ENCODE assay signal across 1 cellular context in the genomic region with DNA sequence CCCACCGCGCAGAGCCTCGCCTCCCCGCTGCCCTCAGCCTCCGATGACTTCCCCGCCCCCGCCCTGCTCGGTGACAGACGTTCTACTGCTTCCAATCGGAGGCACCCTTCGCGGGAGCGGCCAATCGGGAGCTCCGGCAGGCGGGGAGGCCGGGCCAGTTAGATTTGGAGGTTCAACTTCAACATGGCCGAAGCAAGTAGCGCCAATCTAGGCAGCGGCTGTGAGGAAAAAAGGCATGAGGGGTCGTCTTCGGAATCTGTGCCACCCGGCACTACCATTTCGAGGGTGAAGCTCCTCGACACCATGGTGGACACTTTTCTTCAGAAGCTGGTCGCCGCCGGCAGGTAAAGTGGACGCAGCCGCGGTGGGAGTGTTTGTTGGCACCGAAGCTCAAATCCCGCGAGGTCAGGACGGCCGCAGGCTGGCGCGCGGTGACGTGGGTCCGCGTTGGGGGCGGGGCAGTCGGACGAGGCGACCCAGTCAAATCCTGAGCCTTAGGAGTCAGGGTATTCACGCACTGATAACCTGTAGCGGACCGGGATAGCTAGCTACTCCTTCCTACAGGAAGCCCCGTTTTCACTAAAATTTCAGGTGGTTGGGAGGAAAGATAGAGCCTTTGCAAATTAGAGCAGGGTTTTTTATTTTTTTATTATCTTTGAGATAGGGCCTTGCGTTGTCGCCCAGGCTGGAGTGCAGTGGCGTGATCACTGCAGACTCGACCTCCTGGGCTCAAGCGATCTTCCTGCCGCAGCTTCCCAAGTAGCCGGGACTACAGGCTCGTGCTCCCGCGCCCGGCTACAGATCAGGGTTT.
TF ChIP-seq lines count a peak whose summit lies in the region.

A gene with protein sequence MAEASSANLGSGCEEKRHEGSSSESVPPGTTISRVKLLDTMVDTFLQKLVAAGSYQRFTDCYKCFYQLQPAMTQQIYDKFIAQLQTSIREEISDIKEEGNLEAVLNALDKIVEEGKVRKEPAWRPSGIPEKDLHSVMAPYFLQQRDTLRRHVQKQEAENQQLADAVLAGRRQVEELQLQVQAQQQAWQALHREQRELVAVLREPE (plus strand): TSS at position 175 of the 811 bp plus-strand sequence. CDS start 9 bp downstream, at position 184.

TF ChIP-seq in HepG2, 621 proteins besides CTCF, POLR2A, EP300 and RAD21 (continued from another document and continues in another):
- TF ChIP-seq, protein P1, sequence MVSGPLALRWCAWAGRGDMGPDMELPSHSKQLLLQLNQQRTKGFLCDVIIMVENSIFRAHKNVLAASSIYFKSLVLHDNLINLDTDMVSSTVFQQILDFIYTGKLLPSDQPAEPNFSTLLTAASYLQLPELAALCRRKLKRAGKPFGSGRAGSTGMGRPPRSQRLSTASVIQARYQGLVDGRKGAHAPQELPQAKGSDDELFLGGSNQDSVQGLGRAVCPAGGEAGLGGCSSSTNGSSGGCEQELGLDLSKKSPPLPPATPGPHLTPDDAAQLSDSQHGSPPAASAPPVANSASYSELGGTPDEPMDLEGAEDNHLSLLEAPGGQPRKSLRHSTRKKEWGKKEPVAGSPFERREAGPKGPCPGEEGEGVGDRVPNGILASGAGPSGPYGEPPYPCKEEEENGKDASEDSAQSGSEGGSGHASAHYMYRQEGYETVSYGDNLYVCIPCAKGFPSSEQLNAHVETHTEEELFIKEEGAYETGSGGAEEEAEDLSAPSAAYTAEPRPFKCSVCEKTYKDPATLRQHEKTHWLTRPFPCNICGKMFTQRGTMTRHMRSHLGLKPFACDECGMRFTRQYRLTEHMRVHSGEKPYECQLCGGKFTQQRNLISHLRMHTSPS (CRISPR knock-in tag; IDR thresholded peaks at IDR 0.05; ENCODE audit: low read depth), result no peak
- TF ChIP-seq ZFP82 (CRISPR knock-in tag; IDR thresholded peaks at IDR 0.05; ENCODE audit: borderline replicate concordance) (peak; percentile 71; the same call in 1 of the 2 replicates), RFXANK (CRISPR knock-in tag; IDR thresholded peaks at IDR 0.05) (no peak), SETDB1 (CRISPR knock-in tag; IDR thresholded peaks at IDR 0.05; ENCODE audit: borderline replicate concordance) (no peak), ISL2 (CRISPR knock-in tag; IDR thresholded peaks at IDR 0.05) (peak; percentile 67), ZNF160 (CRISPR knock-in tag; IDR thresholded peaks at IDR 0.05) (peak; percentile 42; the same call in 1 of the 2 replicates), YEATS4 (CRISPR knock-in tag; IDR thresholded peaks at IDR 0.05; ENCODE audit: borderline replicate concordance) (peak; percentile 83), FOSL1 (CRISPR knock-in tag; IDR thresholded peaks at IDR 0.05; ENCODE audit: borderline replicate concordance) (no peak), MXI1 (IDR thresholded peaks at IDR 0.05; ENCODE audit: borderline replicate concordance, low read depth, low read length) (peak; percentile 48; the same call in 1 of the 3 replicates), U2AF2 (IDR thresholded peaks at IDR 0.05; ENCODE audit: low read depth, low read length) (no peak), ZNF7 (CRISPR knock-in tag; IDR thresholded peaks at IDR 0.05) (no peak), ZNF224 (CRISPR knock-in tag; IDR thresholded peaks at IDR 0.05) (peak; percentile 77; the same call in 1 of the 2 replicates), ZNF550 (CRISPR knock-in tag; IDR thresholded peaks at IDR 0.05; ENCODE audit: borderline replicate concordance) (no peak), MTF2 (CRISPR knock-in tag; IDR thresholded peaks at IDR 0.05; ENCODE audit: borderline replicate concordance) (no peak), KAT7 (CRISPR knock-in tag; IDR thresholded peaks at IDR 0.05; ENCODE audit: borderline replicate concordance) (0 out of 2 replicates have a peak, but pooled peaks have one; percentile 37), MEIS2 (CRISPR knock-in tag; IDR thresholded peaks at IDR 0.05) (peak; percentile 69; the same call in 1 of the 2 replicates), ZNF674 (CRISPR knock-in tag; IDR thresholded peaks at IDR 0.05; ENCODE audit: low read depth) (no peak), ZNF30 (CRISPR knock-in tag; IDR thresholded peaks at IDR 0.05) (no peak), SRSF1 (optimal IDR thresholded peaks at IDR 0.05; ENCODE audit: low read depth, low read length) (peak; percentile 95), NFE2L1 (CRISPR knock-in tag; IDR thresholded peaks at IDR 0.05; ENCODE audit: borderline replicate concordance) (no peak), GATAD1 (CRISPR knock-in tag; IDR thresholded peaks at IDR 0.05) (peak; percentile 89), ZNF547 (CRISPR knock-in tag; IDR thresholded peaks at IDR 0.05) (peak; percentile 82), KDM6A (CRISPR knock-in tag; IDR thresholded peaks at IDR 0.05; ENCODE audit: low read depth) (no peak), ZNF12 (CRISPR knock-in tag; IDR thresholded peaks at IDR 0.05) (0 out of 2 replicates have a peak, but pooled peaks have one; percentile 11), ZNF383 (CRISPR knock-in tag; IDR thresholded peaks at IDR 0.05; ENCODE audit: borderline replicate concordance) (peak; percentile 58; the same call in 1 of the 2 replicates), LCORL (IDR thresholded peaks at IDR 0.05) (no peak), LCORL (CRISPR knock-in tag; IDR thresholded peaks at IDR 0.05) (peak; percentile 63), ARNT2 (CRISPR knock-in tag; IDR thresholded peaks at IDR 0.05; ENCODE audit: low read depth) (peak; percentile 83), MIER3 (CRISPR knock-in tag; IDR thresholded peaks at IDR 0.05; ENCODE audit: borderline replicate concordance) (no peak)
- TF ChIP-seq, protein P2, sequence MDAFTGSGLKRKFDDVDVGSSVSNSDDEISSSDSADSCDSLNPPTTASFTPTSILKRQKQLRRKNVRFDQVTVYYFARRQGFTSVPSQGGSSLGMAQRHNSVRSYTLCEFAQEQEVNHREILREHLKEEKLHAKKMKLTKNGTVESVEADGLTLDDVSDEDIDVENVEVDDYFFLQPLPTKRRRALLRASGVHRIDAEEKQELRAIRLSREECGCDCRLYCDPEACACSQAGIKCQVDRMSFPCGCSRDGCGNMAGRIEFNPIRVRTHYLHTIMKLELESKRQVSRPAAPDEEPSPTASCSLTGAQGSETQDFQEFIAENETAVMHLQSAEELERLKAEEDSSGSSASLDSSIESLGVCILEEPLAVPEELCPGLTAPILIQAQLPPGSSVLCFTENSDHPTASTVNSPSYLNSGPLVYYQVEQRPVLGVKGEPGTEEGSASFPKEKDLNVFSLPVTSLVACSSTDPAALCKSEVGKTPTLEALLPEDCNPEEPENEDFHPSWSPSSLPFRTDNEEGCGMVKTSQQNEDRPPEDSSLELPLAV (CRISPR knock-in tag; conservative IDR thresholded peaks at IDR 0.05; ENCODE audit: low read depth), result no peak
- TF ChIP-seq, protein P3, sequence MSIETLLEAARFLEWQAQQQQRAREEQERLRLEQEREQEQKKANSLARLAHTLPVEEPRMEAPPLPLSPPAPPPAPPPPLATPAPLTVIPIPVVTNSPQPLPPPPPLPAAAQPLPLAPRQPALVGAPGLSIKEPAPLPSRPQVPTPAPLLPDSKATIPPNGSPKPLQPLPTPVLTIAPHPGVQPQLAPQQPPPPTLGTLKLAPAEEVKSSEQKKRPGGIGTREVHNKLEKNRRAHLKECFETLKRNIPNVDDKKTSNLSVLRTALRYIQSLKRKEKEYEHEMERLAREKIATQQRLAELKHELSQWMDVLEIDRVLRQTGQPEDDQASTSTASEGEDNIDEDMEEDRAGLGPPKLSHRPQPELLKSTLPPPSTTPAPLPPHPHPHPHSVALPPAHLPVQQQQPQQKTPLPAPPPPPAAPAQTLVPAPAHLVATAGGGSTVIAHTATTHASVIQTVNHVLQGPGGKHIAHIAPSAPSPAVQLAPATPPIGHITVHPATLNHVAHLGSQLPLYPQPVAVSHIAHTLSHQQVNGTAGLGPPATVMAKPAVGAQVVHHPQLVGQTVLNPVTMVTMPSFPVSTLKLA (IDR thresholded peaks at IDR 0.05), result no peak
- TF ChIP-seq, protein P4, sequence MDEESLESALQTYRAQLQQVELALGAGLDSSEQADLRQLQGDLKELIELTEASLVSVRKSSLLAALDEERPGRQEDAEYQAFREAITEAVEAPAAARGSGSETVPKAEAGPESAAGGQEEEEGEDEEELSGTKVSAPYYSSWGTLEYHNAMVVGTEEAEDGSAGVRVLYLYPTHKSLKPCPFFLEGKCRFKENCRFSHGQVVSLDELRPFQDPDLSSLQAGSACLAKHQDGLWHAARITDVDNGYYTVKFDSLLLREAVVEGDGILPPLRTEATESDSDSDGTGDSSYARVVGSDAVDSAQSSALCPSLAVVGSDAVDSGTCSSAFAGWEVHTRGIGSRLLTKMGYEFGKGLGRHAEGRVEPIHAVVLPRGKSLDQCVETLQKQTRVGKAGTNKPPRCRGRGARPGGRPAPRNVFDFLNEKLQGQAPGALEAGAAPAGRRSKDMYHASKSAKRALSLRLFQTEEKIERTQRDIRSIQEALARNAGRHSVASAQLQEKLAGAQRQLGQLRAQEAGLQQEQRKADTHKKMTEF (CRISPR knock-in tag; IDR thresholded peaks at IDR 0.05), result peak; percentile 93; the same call in 1 of the 2 replicates
- TF ChIP-seq, protein P5, sequence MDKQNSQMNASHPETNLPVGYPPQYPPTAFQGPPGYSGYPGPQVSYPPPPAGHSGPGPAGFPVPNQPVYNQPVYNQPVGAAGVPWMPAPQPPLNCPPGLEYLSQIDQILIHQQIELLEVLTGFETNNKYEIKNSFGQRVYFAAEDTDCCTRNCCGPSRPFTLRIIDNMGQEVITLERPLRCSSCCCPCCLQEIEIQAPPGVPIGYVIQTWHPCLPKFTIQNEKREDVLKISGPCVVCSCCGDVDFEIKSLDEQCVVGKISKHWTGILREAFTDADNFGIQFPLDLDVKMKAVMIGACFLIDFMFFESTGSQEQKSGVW (CRISPR knock-in tag; IDR thresholded peaks at IDR 0.05; ENCODE audit: borderline replicate concordance), result no peak
- TF ChIP-seq, protein P6, sequence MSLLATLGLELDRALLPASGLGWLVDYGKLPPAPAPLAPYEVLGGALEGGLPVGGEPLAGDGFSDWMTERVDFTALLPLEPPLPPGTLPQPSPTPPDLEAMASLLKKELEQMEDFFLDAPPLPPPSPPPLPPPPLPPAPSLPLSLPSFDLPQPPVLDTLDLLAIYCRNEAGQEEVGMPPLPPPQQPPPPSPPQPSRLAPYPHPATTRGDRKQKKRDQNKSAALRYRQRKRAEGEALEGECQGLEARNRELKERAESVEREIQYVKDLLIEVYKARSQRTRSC (CRISPR knock-in tag; IDR thresholded peaks at IDR 0.05; ENCODE audit: low read depth), result no peak
- TF ChIP-seq, protein P7, sequence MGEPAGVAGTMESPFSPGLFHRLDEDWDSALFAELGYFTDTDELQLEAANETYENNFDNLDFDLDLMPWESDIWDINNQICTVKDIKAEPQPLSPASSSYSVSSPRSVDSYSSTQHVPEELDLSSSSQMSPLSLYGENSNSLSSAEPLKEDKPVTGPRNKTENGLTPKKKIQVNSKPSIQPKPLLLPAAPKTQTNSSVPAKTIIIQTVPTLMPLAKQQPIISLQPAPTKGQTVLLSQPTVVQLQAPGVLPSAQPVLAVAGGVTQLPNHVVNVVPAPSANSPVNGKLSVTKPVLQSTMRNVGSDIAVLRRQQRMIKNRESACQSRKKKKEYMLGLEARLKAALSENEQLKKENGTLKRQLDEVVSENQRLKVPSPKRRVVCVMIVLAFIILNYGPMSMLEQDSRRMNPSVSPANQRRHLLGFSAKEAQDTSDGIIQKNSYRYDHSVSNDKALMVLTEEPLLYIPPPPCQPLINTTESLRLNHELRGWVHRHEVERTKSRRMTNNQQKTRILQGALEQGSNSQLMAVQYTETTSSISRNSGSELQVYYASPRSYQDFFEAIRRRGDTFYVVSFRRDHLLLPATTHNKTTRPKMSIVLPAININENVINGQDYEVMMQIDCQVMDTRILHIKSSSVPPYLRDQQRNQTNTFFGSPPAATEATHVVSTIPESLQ (CRISPR knock-in tag; conservative IDR thresholded peaks at IDR 0.05), result 0 out of 2 replicates have a peak, but pooled peaks have one; percentile 23
- TF ChIP-seq, protein P8, sequence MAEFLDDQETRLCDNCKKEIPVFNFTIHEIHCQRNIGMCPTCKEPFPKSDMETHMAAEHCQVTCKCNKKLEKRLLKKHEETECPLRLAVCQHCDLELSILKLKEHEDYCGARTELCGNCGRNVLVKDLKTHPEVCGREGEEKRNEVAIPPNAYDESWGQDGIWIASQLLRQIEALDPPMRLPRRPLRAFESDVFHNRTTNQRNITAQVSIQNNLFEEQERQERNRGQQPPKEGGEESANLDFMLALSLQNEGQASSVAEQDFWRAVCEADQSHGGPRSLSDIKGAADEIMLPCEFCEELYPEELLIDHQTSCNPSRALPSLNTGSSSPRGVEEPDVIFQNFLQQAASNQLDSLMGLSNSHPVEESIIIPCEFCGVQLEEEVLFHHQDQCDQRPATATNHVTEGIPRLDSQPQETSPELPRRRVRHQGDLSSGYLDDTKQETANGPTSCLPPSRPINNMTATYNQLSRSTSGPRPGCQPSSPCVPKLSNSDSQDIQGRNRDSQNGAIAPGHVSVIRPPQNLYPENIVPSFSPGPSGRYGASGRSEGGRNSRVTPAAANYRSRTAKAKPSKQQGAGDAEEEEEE (CRISPR knock-in tag; IDR thresholded peaks at IDR 0.05; ENCODE audit: borderline replicate concordance), result no peak
- TF ChIP-seq, protein P9, sequence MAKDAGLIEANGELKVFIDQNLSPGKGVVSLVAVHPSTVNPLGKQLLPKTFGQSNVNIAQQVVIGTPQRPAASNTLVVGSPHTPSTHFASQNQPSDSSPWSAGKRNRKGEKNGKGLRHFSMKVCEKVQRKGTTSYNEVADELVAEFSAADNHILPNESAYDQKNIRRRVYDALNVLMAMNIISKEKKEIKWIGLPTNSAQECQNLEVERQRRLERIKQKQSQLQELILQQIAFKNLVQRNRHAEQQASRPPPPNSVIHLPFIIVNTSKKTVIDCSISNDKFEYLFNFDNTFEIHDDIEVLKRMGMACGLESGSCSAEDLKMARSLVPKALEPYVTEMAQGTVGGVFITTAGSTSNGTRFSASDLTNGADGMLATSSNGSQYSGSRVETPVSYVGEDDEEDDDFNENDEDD (CRISPR knock-in tag; IDR thresholded peaks at IDR 0.05; ENCODE audit: borderline replicate concordance), result peak; percentile 58; the same call in 1 of the 2 replicates
- TF ChIP-seq, protein P10, sequence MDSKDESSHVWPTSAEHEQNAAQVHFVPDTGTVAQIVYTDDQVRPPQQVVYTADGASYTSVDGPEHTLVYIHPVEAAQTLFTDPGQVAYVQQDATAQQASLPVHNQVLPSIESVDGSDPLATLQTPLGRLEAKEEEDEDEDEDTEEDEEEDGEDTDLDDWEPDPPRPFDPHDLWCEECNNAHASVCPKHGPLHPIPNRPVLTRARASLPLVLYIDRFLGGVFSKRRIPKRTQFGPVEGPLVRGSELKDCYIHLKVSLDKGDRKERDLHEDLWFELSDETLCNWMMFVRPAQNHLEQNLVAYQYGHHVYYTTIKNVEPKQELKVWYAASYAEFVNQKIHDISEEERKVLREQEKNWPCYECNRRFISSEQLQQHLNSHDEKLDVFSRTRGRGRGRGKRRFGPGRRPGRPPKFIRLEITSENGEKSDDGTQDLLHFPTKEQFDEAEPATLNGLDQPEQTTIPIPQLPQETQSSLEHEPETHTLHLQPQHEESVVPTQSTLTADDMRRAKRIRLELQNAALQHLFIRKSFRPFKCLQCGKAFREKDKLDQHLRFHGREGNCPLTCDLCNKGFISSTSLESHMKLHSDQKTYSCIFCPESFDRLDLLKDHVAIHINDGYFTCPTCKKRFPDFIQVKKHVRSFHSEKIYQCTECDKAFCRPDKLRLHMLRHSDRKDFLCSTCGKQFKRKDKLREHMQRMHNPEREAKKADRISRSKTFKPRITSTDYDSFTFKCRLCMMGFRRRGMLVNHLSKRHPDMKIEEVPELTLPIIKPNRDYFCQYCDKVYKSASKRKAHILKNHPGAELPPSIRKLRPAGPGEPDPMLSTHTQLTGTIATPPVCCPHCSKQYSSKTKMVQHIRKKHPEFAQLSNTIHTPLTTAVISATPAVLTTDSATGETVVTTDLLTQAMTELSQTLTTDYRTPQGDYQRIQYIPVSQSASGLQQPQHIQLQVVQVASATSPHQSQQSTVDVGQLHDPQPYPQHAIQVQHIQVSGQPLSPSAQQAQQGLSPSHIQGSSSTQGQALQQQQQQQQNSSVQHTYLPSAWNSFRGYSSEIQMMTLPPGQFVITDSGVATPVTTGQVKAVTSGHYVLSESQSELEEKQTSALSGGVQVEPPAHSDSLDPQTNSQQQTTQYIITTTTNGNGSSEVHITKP (CRISPR knock-in tag; IDR thresholded peaks at IDR 0.05; ENCODE audit: low read depth), result no peak; the same call in 1 of the 2 replicates
